ENCODE assay signal across 23 cellular contexts in genomic region chr7:87609946-87610345, GRCh38. TPM values are rescaled to one million over a fixed set of nuclear protein-coding genes. Genes with fewer than 3 reads are reported as not detected.
A peak's percentile ranks its signal among the peaks of the same experiment; 100 is the strongest.
DNase-seq lines count a peak whose midpoint lies in the region; ATAC-seq, FAIRE-seq and TF ChIP-seq lines count a peak whose summit lies in the region.
"Had no signal": no experiment of that assay in that cellular context is flagged by ENCODE, and none has a peak within 500 bp of the region (broad histone marks: within the 10 kb centered on the region; RNA-seq: fewer than 3 reads in every experiment).

No MANE protein-coding gene starts in this region.

- POLR2A ChIA-PET in endothelial cell of umbilical vein (lab: Charles Lee) = interaction anchor here (0.7 kb wide), 1 partner anchor 730 kb away, joined by 3 read pairs; no protein-coding TSS in a partner anchor

- BruUV-seq in endothelial cell of umbilical vein (replicated peaks; lab: Mats Ljungman, UMichigan) = no TSS peak

- H3K36me3 Mint-ChIP-seq in GM23338 (ENCODE audit: low read depth) = no peaks in the 10 kb centered on the region
- H3K36me3 Mint-ChIP-seq: CD14-positive monocyte; CD4-positive, alpha-beta memory T cell; CD4-positive, CD25-positive, alpha-beta regulatory T cell; CD8-positive, alpha-beta memory T cell had no signal

- H3K9me2 ChIP-seq in GM23338 (ENCODE audit: insufficient read depth) = no peaks in the 10 kb centered on the region

- H3K36me3 ChIP-seq in adrenal gland (replicated peaks in 1 of 2) = no peaks in the 10 kb centered on the region
- H3K36me3 ChIP-seq in endothelial cell of umbilical vein (ENCODE audit: control insufficient read depth in 2 of 2, extremely low read depth in 1 of 2, insufficient read depth in 2 of 2, low read length in 2 of 2) = no peaks in the 10 kb centered on the region
- no peaks in the 10 kb centered on the region for H3K36me3 ChIP-seq in GM23338 (ENCODE audit: insufficient read depth)
- H3K36me3 ChIP-seq: BE2C, BLaER1 had no signal

- H3K27ac ChIP-seq in adrenal gland = peak overlapping the region in 4 of 5 donors; percentile 12 to 56 (median 39)
- no peak overlapping the region for H3K27ac ChIP-seq in endothelial cell of umbilical vein (ENCODE audit: insufficient read depth, low read depth, low read length)
- no peak overlapping the region for H3K27ac ChIP-seq in GM23338 (ENCODE audit: low read depth)
- H3K27ac ChIP-seq: BLaER1 had no signal

- H3K4me3 Mint-ChIP-seq in GM23338 = no peak overlapping the region
- H3K4me3 Mint-ChIP-seq: CD14-positive monocyte; CD4-positive, alpha-beta memory T cell; CD4-positive, CD25-positive, alpha-beta regulatory T cell; CD8-positive, alpha-beta memory T cell had no signal

- no peak overlapping the region for H3K4me3 ChIP-seq in adrenal gland
- H3K4me3 ChIP-seq in endothelial cell of umbilical vein (replicated peaks in 1 of 3; ENCODE audit: insufficient read depth in 1 of 3, low read depth in 1 of 3, low read length in 3 of 3) = no peak overlapping the region
- H3K4me3 ChIP-seq in GM23338 = no peak overlapping the region
- H3K4me3 ChIP-seq: BLaER1 had no signal

- no peak overlapping the region for H2AFZ ChIP-seq in endothelial cell of umbilical vein (ENCODE audit: low read depth, low read length)
- no peak overlapping the region for H2AFZ ChIP-seq in GM23338

- TF ChIP-seq CTCF in adrenal gland (IDR thresholded peaks at IDR 0.05) (no peak), endothelial cell of umbilical vein (IDR thresholded peaks at IDR 0.05; ENCODE audit: extremely low read depth in 1 of 2, insufficient read depth in 1 of 2, low read depth in 1 of 2, low read length in 2 of 2) (no peak), GM23338 (conservative IDR thresholded peaks at IDR 0.05; ENCODE audit: low read depth in 2 of 2) (no peak)

- H3K27me3 Mint-ChIP-seq in GM23338 (ENCODE audit: insufficient read depth, low read depth, poor library complexity) = no peaks in the 10 kb centered on the region

- H4K20me1 ChIP-seq in endothelial cell of umbilical vein (replicated peaks; ENCODE audit: control insufficient read depth, extremely low read depth, insufficient read depth, low read length) = no peaks in the 10 kb centered on the region
- H4K20me1 ChIP-seq in GM23338 (replicated peaks; ENCODE audit: insufficient read depth) = no peaks in the 10 kb centered on the region
- H4K20me1 ChIP-seq: BLaER1 had no signal

- intact Hi-C loops in adrenal gland (cut with DNase I) (no loop called here), endothelial cell of umbilical vein (cut with micrococcal nuclease) (no loop called here)

- H3K4me1 ChIP-seq in adrenal gland (replicated peaks in 1 of 2) = peaks cover 11 to 19% of the 10 kb centered on the region in 2 donors
- peaks cover 19% of the 10 kb centered on the region for H3K4me1 ChIP-seq in endothelial cell of umbilical vein (ENCODE audit: control insufficient read depth, extremely low read depth, insufficient read depth, low read length)
- no peaks in the 10 kb centered on the region for H3K4me1 ChIP-seq in GM23338 (ENCODE audit: insufficient read depth)
- H3K4me1 ChIP-seq: BE2C, BLaER1 had no signal

- H3K4me1 Mint-ChIP-seq in GM23338 = no peaks in the 10 kb centered on the region
- H3K4me1 Mint-ChIP-seq: CD14-positive monocyte; CD4-positive, alpha-beta memory T cell; CD4-positive, CD25-positive, alpha-beta regulatory T cell; CD8-positive, alpha-beta memory T cell had no signal

- CTCF ChIA-PET in endothelial cell of umbilical vein (lab: Charles Lee) = interaction anchor here (1.1 to 2.4 kb wide), 4 partner anchors 10 to 502 kb away, joined by 3 to 9 read pairs (median 6); partner anchors contain the start of gene ABCB1

- no peaks in the 10 kb centered on the region for H3F3A ChIP-seq in GM23338 (replicated peaks; ENCODE audit: low read depth)

- dilution Hi-C loops in endothelial cell of umbilical vein (cut with MboI; ENCODE audit: extremely low pct_ligation_motif_present, low sequenced_read_pairs) = no loop called here

- H3K27me3 ChIP-seq in adrenal gland = no peaks in the 10 kb centered on the region
- peaks cover 0 to 1% of the 10 kb centered on the region in 2 experiments for H3K27me3 ChIP-seq in endothelial cell of umbilical vein (ENCODE audit: control insufficient read depth in 2 of 2, insufficient read depth in 2 of 2, low read length in 2 of 2)
- no peaks in the 10 kb centered on the region for H3K27me3 ChIP-seq in GM23338 (ENCODE audit: insufficient read depth)
- H3K27me3 ChIP-seq: BE2C, BLaER1 had no signal

- H3K9me3 ChIP-seq in adrenal gland (replicated peaks in 1 of 3) = no peaks in the 10 kb centered on the region
- no peaks in the 10 kb centered on the region for H3K9me3 ChIP-seq in endothelial cell of umbilical vein (replicated peaks; ENCODE audit: control insufficient read depth, insufficient read depth, low read length)
- H3K9me3 ChIP-seq: BE2C, BLaER1 had no signal

- no peaks in the 10 kb centered on the region for H3K9me1 ChIP-seq in endothelial cell of umbilical vein (replicated peaks; ENCODE audit: control insufficient read depth, extremely low read depth, insufficient read depth, low read length)

- TF ChIP-seq POLR2A in adrenal gland (IDR thresholded peaks at IDR 0.05) (no peak), endothelial cell of umbilical vein (IDR thresholded peaks at IDR 0.05; ENCODE audit: low read depth, low read length) (no peak)

- DNase-seq in adrenal gland = peak in 3 of 7 donors; percentile 25 to 46 (median 39)
- peak; percentile 47 for DNase-seq in endothelial cell of umbilical vein (ENCODE audit: low read depth, low spot score)
- no peak for DNase-seq in DMS53 (lab: John Stamatoyannopoulos, UW)
- no peak for DNase-seq in GM23338 (ENCODE audit: low spot score)
- DNase-seq: 8988T; ACHN; BE2C; C1 segment of cervical spinal cord; CD4-positive, alpha-beta memory T cell; CD4-positive, CD25-positive, alpha-beta regulatory T cell; CD8-positive, alpha-beta memory T cell; COR-L47; DMS 273 treated with DMSO at 0.1 percent for 48 hours; DMS153; DMS79 treated with DMSO at 0.1 percent for 48 hours; GF-D8 had no signal

- no peak overlapping the region for H3K27ac Mint-ChIP-seq in GM23338
- H3K27ac Mint-ChIP-seq: CD14-positive monocyte; CD4-positive, alpha-beta memory T cell; CD4-positive, CD25-positive, alpha-beta regulatory T cell had no signal

- 35 to 42% (median 38%) methylated on average over 5 of the region's 5 CpGs for WGBS in adrenal gland, 4 donors

- no peaks in the 10 kb centered on the region for H3K9me3 Mint-ChIP-seq in GM23338
- H3K9me3 Mint-ChIP-seq: CD4-positive, alpha-beta memory T cell; CD4-positive, CD25-positive, alpha-beta regulatory T cell; CD8-positive, alpha-beta memory T cell had no signal

- no peak for ATAC-seq in GM18868 (IDR thresholded peaks at IDR 0.05; ENCODE audit: unreplicated experiment)
- ATAC-seq in GM23338 = no peak

- H3K9ac ChIP-seq in endothelial cell of umbilical vein (replicated peaks; ENCODE audit: extremely low read depth, insufficient read depth, low read length) = no peak overlapping the region
- H3K9ac ChIP-seq: BLaER1 had no signal

- H3K4me2 ChIP-seq in endothelial cell of umbilical vein (ENCODE audit: insufficient read depth, low read length) (no peak overlapping the region), GM23338 (no peak overlapping the region)
- H3K4me2 ChIP-seq: BLaER1 had no signal

- FAIRE-seq in endothelial cell of umbilical vein (lab: Jason Lieb, UNC) = no peak
- FAIRE-seq: A204.1, G401.6, GM12891 had no signal

- H3K79me2 ChIP-seq in endothelial cell of umbilical vein (ENCODE audit: control insufficient read depth, insufficient read depth, low read length) (no peaks in the 10 kb centered on the region), GM23338 (replicated peaks; ENCODE audit: insufficient read depth) (no peaks in the 10 kb centered on the region)

TF ChIP-seq in endothelial cell of umbilical vein, 7 proteins besides CTCF, POLR2A, EP300 and RAD21:
- no peak for TF ChIP-seq MYC (IDR thresholded peaks at IDR 0.05; ENCODE audit: low read depth, low read length)
TF ChIP-seq in endothelial cell of umbilical vein: peak in this region for 0.

TF ChIP-seq in GM23338, 12 proteins besides CTCF, POLR2A, EP300 and RAD21 (continues in another document):
- TF ChIP-seq NANOG (IDR thresholded peaks at IDR 0.05; ENCODE audit: borderline replicate concordance) = no peak
- no peak for TF ChIP-seq EZH2 (IDR thresholded peaks at IDR 0.05; ENCODE audit: low read depth, unreplicated experiment)
- TF ChIP-seq JUNB (IDR thresholded peaks at IDR 0.05; ENCODE audit: unreplicated experiment) = no peak
- no peak for TF ChIP-seq ZNF331 (CRISPR knock-in tag; IDR thresholded peaks at IDR 0.05; ENCODE audit: low read depth)

RNA-seq across cellular contexts. Expression of gene ABCB1, which starts 9.3 kb away (rescaled TPM):
- total RNA-seq in adrenal gland (1,000 to 10,000 TPM in 1 of 8 donors, 100 to 1,000 TPM in 7; 166 to 1,205 (median 428) TPM), endothelial cell of umbilical vein (7.1 and 13.4 TPM in 2 replicates)
- polyA plus RNA-seq in adrenal gland (1,000 to 10,000 TPM in 1 of 3 donors, 100 to 1,000 TPM in 1, 10 to 100 TPM in 1; 64.5 to 1,762 (median 185) TPM), endothelial cell of umbilical vein (5.1 and 7.5 TPM in 2 replicates), GM23338 (2016; fragmentation: Nextera tagmentation; extraction: Ambion mirVana) (0.42 and 0.53 TPM in 2 replicates)
- polyA plus RNA-seq in endothelial cell of umbilical vein (2011; cell fraction: cytosol; rRNA removed) = 7.1 and 7.7 TPM in 2 replicates
- 30.6 and 31.2 TPM in 2 replicates for polyA plus RNA-seq in endothelial cell of umbilical vein (2011; cell fraction: nucleus; rRNA removed)
- polyA plus RNA-seq in endothelial cell of umbilical vein (2012) = 2.7 and 4.1 TPM in 2 replicates
- polyA minus RNA-seq in endothelial cell of umbilical vein = 16.4 and 22.8 TPM in 2 replicates
- polyA minus RNA-seq in endothelial cell of umbilical vein (2011; cell fraction: cytosol; rRNA and poly(A)+ RNA removed) = not detected
- 10.5 and 13.0 TPM in 2 replicates for polyA minus RNA-seq in endothelial cell of umbilical vein (2011; cell fraction: nucleus; rRNA and poly(A)+ RNA removed)
- 0.80 and 1.2 TPM in 2 replicates for total RNA-seq in GM23338 (2014; rRNA removed; shearing (Covaris generic))
- total RNA-seq: A673 had no signal

RNA-seq across cellular contexts. Expression of gene RUNDC3B, which starts 18.3 kb away (rescaled TPM):
- 10 to 100 TPM; 17.1 to 47.4 (median 29.4) TPM for total RNA-seq in adrenal gland
- polyA plus RNA-seq in adrenal gland = 10 to 100 TPM in 2 of 3 donors, 1 to 10 TPM in 1; 9.8 to 40.5 (median 12.8) TPM
- 1.4 and 1.8 TPM in 2 replicates for total RNA-seq in endothelial cell of umbilical vein
- polyA plus RNA-seq in endothelial cell of umbilical vein = 0.10 and 0.25 TPM in 2 replicates
- 0.42 and 0.49 TPM in 2 replicates for polyA plus RNA-seq in endothelial cell of umbilical vein (2011; cell fraction: cytosol; rRNA removed)
- polyA plus RNA-seq in endothelial cell of umbilical vein (2011; cell fraction: nucleus; rRNA removed) = 0.33 and 0.48 TPM in 2 replicates
- polyA plus RNA-seq in endothelial cell of umbilical vein (2012) = 0.64 TPM in 1 of 2 replicates, not detected in the other
- polyA minus RNA-seq in endothelial cell of umbilical vein = 0.22 and 0.34 TPM in 2 replicates
- not detected for polyA minus RNA-seq in endothelial cell of umbilical vein (2011; cell fraction: cytosol; rRNA and poly(A)+ RNA removed)
- 1.3 and 1.7 TPM in 2 replicates for polyA minus RNA-seq in endothelial cell of umbilical vein (2011; cell fraction: nucleus; rRNA and poly(A)+ RNA removed)
- total RNA-seq in GM23338 (2014; rRNA removed; shearing (Covaris generic)) = 0.83 and 0.89 TPM in 2 replicates
- 1.3 and 2.0 TPM in 2 replicates for polyA plus RNA-seq in GM23338 (2016; fragmentation: Nextera tagmentation; extraction: Ambion mirVana)
- total RNA-seq: CD4-positive, CD25-positive, alpha-beta regulatory T cell had no signal
- polyA plus RNA-seq: CD14-positive monocyte had no signal

Comparison
In these comparisons a context has a peak if more than half of its experiments do, and no peak if none do; other contexts are left out.
1. H3K27ac ChIP-seq: peak in adrenal gland (4 of 5); none in endothelial cell of umbilical vein (single experiment) and GM23338 (single experiment).
2. RNA of gene ABCB1, which starts 9.3 kb away (total RNA-seq): 166 to 1,205 TPM in adrenal gland; 7.1 to 13.4 TPM in endothelial cell of umbilical vein and 0.80 to 1.2 TPM in GM23338; every median in the first group is over 10 times any median in the second.